ENCODE assay signal across 8 cellular contexts in genomic region chr1:91500756-91501526, GRCh38. TPM values are rescaled to one million over a fixed set of nuclear protein-coding genes. Genes with fewer than 3 reads are reported as not detected.
DNase-seq lines count a peak whose midpoint lies in the region; ATAC-seq and TF ChIP-seq lines count a peak whose summit lies in the region.

TSS of gene CDC7 (plus strand) at chr1:91500851. CDS start at chr1:91501717, 866 bp downstream.

- peak in 2 of 4 donors; percentile 69 to 82 for TF ChIP-seq EP300 in upper lobe of left lung (IDR thresholded peaks at IDR 0.05)

- TF ChIP-seq POLR2A in heart left ventricle (IDR thresholded peaks at IDR 0.05) (peak in 1 of 2 donors; percentile 27), upper lobe of left lung (IDR thresholded peaks at IDR 0.05) (peak in 2 of 4 donors; percentile 23 to 33)

- H3K9me3 ChIP-seq in heart left ventricle (no peaks in the 10 kb centered on the region), upper lobe of left lung (no peaks in the 10 kb centered on the region)

- TF ChIP-seq CTCF in GM12873 (IDR thresholded peaks at IDR 0.05; ENCODE audit: insufficient read depth, low read depth, low read length, missing control alignments), result peak; percentile 40
- peak; percentile 11 to 59 (median 41) for TF ChIP-seq CTCF in heart left ventricle (IDR thresholded peaks at IDR 0.05)
- peak in 4 of 6 experiments; percentile 29 to 44 (median 38) for TF ChIP-seq CTCF in upper lobe of left lung (IDR thresholded peaks at IDR 0.05)

- H3K27ac ChIP-seq in adipose tissue (ENCODE audit: low read depth, low read length), result peak within 1 kb of the TSS; percentile 80
- peak within 1 kb of the TSS; percentile 54 to 92 (median 84) for H3K27ac ChIP-seq in heart left ventricle
- H3K27ac ChIP-seq in upper lobe of left lung, result peak within 1 kb of the TSS; percentile 79 to 93 (median 84)

- H3K27me3 ChIP-seq in heart left ventricle (no peaks in the 10 kb centered on the region), upper lobe of left lung (no peaks in the 10 kb centered on the region)

- intact Hi-C loops in heart left ventricle (cut with DNase I), result loop anchor here in 8 of 10 donors (2.0 to 10.0 kb wide), 7 partner anchors 96 to 794 kb away; partner anchors contain the start of genes GLMN (in 3 of the 8), HFM1 (in 3 of the 8), RPAP2 (in 3 of the 8) and ZNF644 (in 1 of the 8)

- WGBS in adipose tissue, 3 donors, result 0 to 1% (median 0%) methylated on average over 67 to 68 of the region's 68 CpGs
- 0 to 1% (median 1%) methylated on average over 53 to 68 of the region's 68 CpGs for WGBS in heart left ventricle, 4 donors
- WGBS in upper lobe of left lung, 2 donors, result 0% methylated on average over 19 to 66 of the region's 68 CpGs

- DNase-seq in NCI-H1105 (lab: John Stamatoyannopoulos, UW) (peak; percentile 94), SW 1271 (lab: John Stamatoyannopoulos, UW) (peak; percentile 65 to 84), heart left ventricle (peak; percentile 91 to 95 (median 93)), pons (ENCODE audit: low spot score) (peak; percentile 88), upper lobe of left lung (peak; percentile 91 to 97)

- H3K36me3 ChIP-seq in heart left ventricle, result no peaks in the 10 kb centered on the region
- no peaks in the 10 kb centered on the region for H3K36me3 ChIP-seq in upper lobe of left lung

- ATAC-seq in HG02642 (IDR thresholded peaks at IDR 0.05; ENCODE audit: poor library complexity, unreplicated experiment) (peak; percentile 87), heart left ventricle (peak; percentile 96 to 97 (median 96)), upper lobe of left lung (ENCODE audit: low FRiP score in 2 of 2) (peak; percentile 96)

- peaks cover 0 to 35% (median 13%) of the 10 kb centered on the region in 12 donors for H3K4me1 ChIP-seq in heart left ventricle
- H3K4me1 ChIP-seq in upper lobe of left lung, result peaks cover 7 to 21% (median 14%) of the 10 kb centered on the region in 4 donors

- H3K4me3 ChIP-seq in heart left ventricle (peak within 1 kb of the TSS; percentile 45 to 79 (median 64)), upper lobe of left lung (peak within 1 kb of the TSS; percentile 40 to 78 (median 70))

RNA-seq across cellular contexts. Expression of gene CDC7, which starts in this region (rescaled TPM):
- 1 to 10 TPM in 2 of 3 donors, under 1 TPM in 1; 0.41 to 3.4 (median 1.4) TPM for polyA plus RNA-seq in adipose tissue
- total RNA-seq in heart left ventricle, result 1 to 10 TPM in 4 of 9 donors, under 1 TPM in 5; 0.36 to 6.3 (median 0.97) TPM
- 1 to 10 TPM in 1 of 2 donors, under 1 TPM in 1; 0.30 to 1.2 TPM for polyA plus RNA-seq in heart left ventricle
- 1 to 10 TPM; 1.6 to 6.2 (median 2.6) TPM for total RNA-seq in upper lobe of left lung

Comparison
In these comparisons a context has a peak if more than half of its experiments do, and no peak if none do; other contexts are left out.
1. Peak in every context shown above with its lines: DNase-seq, ATAC-seq, H3K4me3 ChIP-seq and H3K27ac ChIP-seq.